In genomic region chr19:39599116-39599515, GRCh38 we compare ENCODE assay signal across 8 cellular contexts. TPM values are rescaled to one million over a fixed set of nuclear protein-coding genes. Genes with fewer than 3 reads are reported as not detected.
A peak's percentile ranks its signal among the peaks of the same experiment; 100 is the strongest.
DNase-seq lines count a peak whose midpoint lies in the region; ATAC-seq and TF ChIP-seq lines count a peak whose summit lies in the region.
"Had no signal": no experiment of that assay in that cellular context is flagged by ENCODE, and none has a peak within 500 bp of the region (broad histone marks: within the 10 kb centered on the region; RNA-seq: fewer than 3 reads in every experiment).

No MANE protein-coding gene starts in this region.

- H3K79me2 ChIP-seq in GM23338 (replicated peaks; ENCODE audit: insufficient read depth): no peaks in the 10 kb centered on the region

- no peaks in the 10 kb centered on the region for H3K36me3 ChIP-seq in GM23338 (ENCODE audit: insufficient read depth)

- H3K27me3 ChIP-seq in GM23338 (ENCODE audit: insufficient read depth): peaks cover 7% of the 10 kb centered on the region

- no peaks in the 10 kb centered on the region for H3K4me1 Mint-ChIP-seq in GM23338
- no peaks in the 10 kb centered on the region for H3K4me1 Mint-ChIP-seq in progenitor cell of endocrine pancreas (ENCODE audit: low read depth)

- no peak overlapping the region for H3K4me3 ChIP-seq in GM23338

- H3K9me2 ChIP-seq in GM23338 (ENCODE audit: insufficient read depth): peaks cover 5% of the 10 kb centered on the region

- H3K9me3 Mint-ChIP-seq in GM23338 (no peaks in the 10 kb centered on the region), progenitor cell of endocrine pancreas (ENCODE audit: low read depth) (no peaks in the 10 kb centered on the region)

- H3K27ac Mint-ChIP-seq in GM23338 (no peak overlapping the region), progenitor cell of endocrine pancreas (no peak overlapping the region)

- no peak overlapping the region for H3K4me3 Mint-ChIP-seq in GM23338
- H3K4me3 Mint-ChIP-seq in progenitor cell of endocrine pancreas (ENCODE audit: low read depth): no peak overlapping the region

- DNase-seq in GM23338 (ENCODE audit: low spot score) (peak; percentile 69), MV-4-11 (lab: John Stamatoyannopoulos, UW) (peak; percentile 16), T47D (ENCODE audit: low read depth in 1 of 2, low spot score in 1 of 2) (peak; percentile 21 to 72), progenitor cell of endocrine pancreas (ENCODE audit: low spot score, unreplicated experiment) (peak; percentile 42), NCI-H146 treated with DMSO at 0.1 percent for 48 hours (lab: John Stamatoyannopoulos, UW; ENCODE audit: unreplicated experiment) (no peak)

- H3K36me3 Mint-ChIP-seq in GM23338 (ENCODE audit: low read depth) (no peaks in the 10 kb centered on the region), progenitor cell of endocrine pancreas (ENCODE audit: insufficient read depth) (no peaks in the 10 kb centered on the region)

- no peaks in the 10 kb centered on the region for H3F3A ChIP-seq in GM23338 (replicated peaks; ENCODE audit: low read depth)

- no peaks in the 10 kb centered on the region for H3K4me1 ChIP-seq in GM23338 (ENCODE audit: insufficient read depth)

- in situ Hi-C loops in T47D (cut with HindIII; ENCODE audit: low pct_unique_long_range_greater_than_20kb, low sequenced_read_pairs): no loop called here

- H3K27ac ChIP-seq in GM23338 (ENCODE audit: low read depth): no peak overlapping the region

- no peak overlapping the region for H3K4me2 ChIP-seq in GM23338

- ATAC-seq in GM23338 (no peak), GM18519 (IDR thresholded peaks at IDR 0.05; ENCODE audit: low FRiP score, unreplicated experiment) (no peak), GM18867 (IDR thresholded peaks at IDR 0.05; ENCODE audit: unreplicated experiment) (no peak)

- H4K20me1 ChIP-seq in GM23338 (replicated peaks; ENCODE audit: insufficient read depth): no peaks in the 10 kb centered on the region; the same call in 1 of the 2 replicates

- peaks cover 4% of the 10 kb centered on the region for H3K27me3 Mint-ChIP-seq in GM23338 (ENCODE audit: insufficient read depth, low read depth, poor library complexity)
- peaks cover 25% of the 10 kb centered on the region for H3K27me3 Mint-ChIP-seq in progenitor cell of endocrine pancreas

- no peak for TF ChIP-seq CTCF in GM23338 (conservative IDR thresholded peaks at IDR 0.05; ENCODE audit: low read depth in 2 of 2)
- no peak for TF ChIP-seq CTCF in progenitor cell of endocrine pancreas (IDR thresholded peaks at IDR 0.05; ENCODE audit: unreplicated experiment)

- H2AFZ ChIP-seq in GM23338: no peak overlapping the region

TF ChIP-seq in GM23338, 12 proteins besides CTCF, POLR2A, EP300 and RAD21:
- no peak for TF ChIP-seq EZH2phosphoT487 (IDR thresholded peaks at IDR 0.05; ENCODE audit: unreplicated experiment)
- TF ChIP-seq, protein P1, sequence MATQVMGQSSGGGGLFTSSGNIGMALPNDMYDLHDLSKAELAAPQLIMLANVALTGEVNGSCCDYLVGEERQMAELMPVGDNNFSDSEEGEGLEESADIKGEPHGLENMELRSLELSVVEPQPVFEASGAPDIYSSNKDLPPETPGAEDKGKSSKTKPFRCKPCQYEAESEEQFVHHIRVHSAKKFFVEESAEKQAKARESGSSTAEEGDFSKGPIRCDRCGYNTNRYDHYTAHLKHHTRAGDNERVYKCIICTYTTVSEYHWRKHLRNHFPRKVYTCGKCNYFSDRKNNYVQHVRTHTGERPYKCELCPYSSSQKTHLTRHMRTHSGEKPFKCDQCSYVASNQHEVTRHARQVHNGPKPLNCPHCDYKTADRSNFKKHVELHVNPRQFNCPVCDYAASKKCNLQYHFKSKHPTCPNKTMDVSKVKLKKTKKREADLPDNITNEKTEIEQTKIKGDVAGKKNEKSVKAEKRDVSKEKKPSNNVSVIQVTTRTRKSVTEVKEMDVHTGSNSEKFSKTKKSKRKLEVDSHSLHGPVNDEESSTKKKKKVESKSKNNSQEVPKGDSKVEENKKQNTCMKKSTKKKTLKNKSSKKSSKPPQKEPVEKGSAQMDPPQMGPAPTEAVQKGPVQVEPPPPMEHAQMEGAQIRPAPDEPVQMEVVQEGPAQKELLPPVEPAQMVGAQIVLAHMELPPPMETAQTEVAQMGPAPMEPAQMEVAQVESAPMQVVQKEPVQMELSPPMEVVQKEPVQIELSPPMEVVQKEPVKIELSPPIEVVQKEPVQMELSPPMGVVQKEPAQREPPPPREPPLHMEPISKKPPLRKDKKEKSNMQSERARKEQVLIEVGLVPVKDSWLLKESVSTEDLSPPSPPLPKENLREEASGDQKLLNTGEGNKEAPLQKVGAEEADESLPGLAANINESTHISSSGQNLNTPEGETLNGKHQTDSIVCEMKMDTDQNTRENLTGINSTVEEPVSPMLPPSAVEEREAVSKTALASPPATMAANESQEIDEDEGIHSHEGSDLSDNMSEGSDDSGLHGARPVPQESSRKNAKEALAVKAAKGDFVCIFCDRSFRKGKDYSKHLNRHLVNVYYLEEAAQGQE (IDR thresholded peaks at IDR 0.05; ENCODE audit: unreplicated experiment): peak; percentile 88
- no peak for TF ChIP-seq NANOG (IDR thresholded peaks at IDR 0.05; ENCODE audit: borderline replicate concordance)
- TF ChIP-seq ZNF462 (CRISPR knock-in tag; IDR thresholded peaks at IDR 0.05): no peak

RNA-seq across cellular contexts. Expression of gene LGALS13, which starts 3.2 kb away (rescaled TPM):
- not detected in 2 replicates for total RNA-seq in GM23338 (2014; rRNA removed; shearing (Covaris generic))
- polyA plus RNA-seq in GM23338 (2016; fragmentation: Nextera tagmentation; extraction: Ambion mirVana): not detected in 2 replicates
- total RNA-seq in progenitor cell of endocrine pancreas: not detected in 2 replicates
- total RNA-seq: temporal lobe had no signal

RNA-seq across cellular contexts. Expression of gene LGALS16, which starts 56.6 kb away (rescaled TPM):
- total RNA-seq in GM23338 (2014; rRNA removed; shearing (Covaris generic)): not detected in 2 replicates
- not detected in 2 replicates for polyA plus RNA-seq in GM23338 (2016; fragmentation: Nextera tagmentation; extraction: Ambion mirVana)
- total RNA-seq in progenitor cell of endocrine pancreas: not detected in 2 replicates
- total RNA-seq: temporal lobe had no signal

RNA-seq across cellular contexts. Expression of gene EID2, which starts 59.2 kb away (rescaled TPM):
- 22.8 and 25.2 TPM in 2 replicates for total RNA-seq in GM23338 (2014; rRNA removed; shearing (Covaris generic))
- polyA plus RNA-seq in GM23338 (2016; fragmentation: Nextera tagmentation; extraction: Ambion mirVana): 24.4 and 24.6 TPM in 2 replicates
- 21.0 and 24.1 TPM in 2 replicates for total RNA-seq in progenitor cell of endocrine pancreas
